In genomic region chr17:8745586-8746500, GRCh38 we compare ENCODE assay signal across 1 cellular context.
A peak's percentile ranks its signal among the peaks of the same experiment; 100 is the strongest.
TF ChIP-seq lines count a peak whose summit lies in the region.

No MANE protein-coding gene starts in this region.

TF ChIP-seq in HEK293, 187 proteins besides CTCF, POLR2A, EP300 and RAD21 (continued from another document and continues in another):
- TF ChIP-seq, protein P1, sequence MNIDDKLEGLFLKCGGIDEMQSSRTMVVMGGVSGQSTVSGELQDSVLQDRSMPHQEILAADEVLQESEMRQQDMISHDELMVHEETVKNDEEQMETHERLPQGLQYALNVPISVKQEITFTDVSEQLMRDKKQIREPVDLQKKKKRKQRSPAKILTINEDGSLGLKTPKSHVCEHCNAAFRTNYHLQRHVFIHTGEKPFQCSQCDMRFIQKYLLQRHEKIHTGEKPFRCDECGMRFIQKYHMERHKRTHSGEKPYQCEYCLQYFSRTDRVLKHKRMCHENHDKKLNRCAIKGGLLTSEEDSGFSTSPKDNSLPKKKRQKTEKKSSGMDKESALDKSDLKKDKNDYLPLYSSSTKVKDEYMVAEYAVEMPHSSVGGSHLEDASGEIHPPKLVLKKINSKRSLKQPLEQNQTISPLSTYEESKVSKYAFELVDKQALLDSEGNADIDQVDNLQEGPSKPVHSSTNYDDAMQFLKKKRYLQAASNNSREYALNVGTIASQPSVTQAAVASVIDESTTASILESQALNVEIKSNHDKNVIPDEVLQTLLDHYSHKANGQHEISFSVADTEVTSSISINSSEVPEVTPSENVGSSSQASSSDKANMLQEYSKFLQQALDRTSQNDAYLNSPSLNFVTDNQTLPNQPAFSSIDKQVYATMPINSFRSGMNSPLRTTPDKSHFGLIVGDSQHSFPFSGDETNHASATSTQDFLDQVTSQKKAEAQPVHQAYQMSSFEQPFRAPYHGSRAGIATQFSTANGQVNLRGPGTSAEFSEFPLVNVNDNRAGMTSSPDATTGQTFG (tag by site-specific recombination; IDR thresholded peaks at IDR 0.05; ENCODE audit: borderline replicate concordance) = no peak
- no peak for TF ChIP-seq ZNF121 (tag by site-specific recombination; IDR thresholded peaks at IDR 0.05)
- TF ChIP-seq KLF16 (tag by site-specific recombination; IDR thresholded peaks at IDR 0.05) = peak; percentile 89
- peak; percentile 79 for TF ChIP-seq KLF1 (tag by site-specific recombination; IDR thresholded peaks at IDR 0.05)
- peak; percentile 51; the same call in 1 of the 2 replicates for TF ChIP-seq ZBTB6 (tag by site-specific recombination; IDR thresholded peaks at IDR 0.05)
- peak; percentile 50 for TF ChIP-seq GLIS1 (tag by site-specific recombination; IDR thresholded peaks at IDR 0.05)
- peak; percentile 94 for TF ChIP-seq ZBTB7A (tag by site-specific recombination; IDR thresholded peaks at IDR 0.05; ENCODE audit: low read depth)
- peak; percentile 45; the same call in 1 of the 2 replicates for TF ChIP-seq ZNF580 (tag by site-specific recombination; IDR thresholded peaks at IDR 0.05)
- TF ChIP-seq ZNF843 (tag by site-specific recombination; IDR thresholded peaks at IDR 0.05) = 0 out of 2 replicates have a peak, but pooled peaks have one; percentile 16
- 0 out of 2 replicates have a peak, but pooled peaks have one; percentile 11 for TF ChIP-seq ZNF169 (tag by site-specific recombination; IDR thresholded peaks at IDR 0.05)
- TF ChIP-seq, protein P2, sequence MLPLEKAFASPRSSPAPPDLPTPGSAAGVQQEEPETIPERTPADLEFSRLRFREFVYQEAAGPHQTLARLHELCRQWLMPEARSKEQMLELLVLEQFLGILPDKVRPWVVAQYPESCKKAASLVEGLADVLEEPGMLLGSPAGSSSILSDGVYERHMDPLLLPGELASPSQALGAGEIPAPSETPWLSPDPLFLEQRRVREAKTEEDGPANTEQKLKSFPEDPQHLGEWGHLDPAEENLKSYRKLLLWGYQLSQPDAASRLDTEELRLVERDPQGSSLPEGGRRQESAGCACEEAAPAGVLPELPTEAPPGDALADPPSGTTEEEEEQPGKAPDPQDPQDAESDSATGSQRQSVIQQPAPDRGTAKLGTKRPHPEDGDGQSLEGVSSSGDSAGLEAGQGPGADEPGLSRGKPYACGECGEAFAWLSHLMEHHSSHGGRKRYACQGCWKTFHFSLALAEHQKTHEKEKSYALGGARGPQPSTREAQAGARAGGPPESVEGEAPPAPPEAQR (tag by site-specific recombination; IDR thresholded peaks at IDR 0.05) = no peak
- TF ChIP-seq, protein P3, sequence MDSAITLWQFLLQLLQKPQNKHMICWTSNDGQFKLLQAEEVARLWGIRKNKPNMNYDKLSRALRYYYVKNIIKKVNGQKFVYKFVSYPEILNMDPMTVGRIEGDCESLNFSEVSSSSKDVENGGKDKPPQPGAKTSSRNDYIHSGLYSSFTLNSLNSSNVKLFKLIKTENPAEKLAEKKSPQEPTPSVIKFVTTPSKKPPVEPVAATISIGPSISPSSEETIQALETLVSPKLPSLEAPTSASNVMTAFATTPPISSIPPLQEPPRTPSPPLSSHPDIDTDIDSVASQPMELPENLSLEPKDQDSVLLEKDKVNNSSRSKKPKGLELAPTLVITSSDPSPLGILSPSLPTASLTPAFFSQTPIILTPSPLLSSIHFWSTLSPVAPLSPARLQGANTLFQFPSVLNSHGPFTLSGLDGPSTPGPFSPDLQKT (IDR thresholded peaks at IDR 0.05; ENCODE audit: borderline replicate concordance, low read depth, low read length) = no peak
- no peak for TF ChIP-seq ZNF626 (tag by site-specific recombination; IDR thresholded peaks at IDR 0.05)
- no peak for TF ChIP-seq ZNF223 (tag by site-specific recombination; IDR thresholded peaks at IDR 0.05)
- peak; percentile 81 for TF ChIP-seq PRDM10 (tag by site-specific recombination; IDR thresholded peaks at IDR 0.05)
- TF ChIP-seq PRDM4 (tag by site-specific recombination; IDR thresholded peaks at IDR 0.05) = no peak
- TF ChIP-seq KLF9 (tag by site-specific recombination; IDR thresholded peaks at IDR 0.05; ENCODE audit: low read depth) = peak; percentile 96
- peak; percentile 51; the same call in 1 of the 2 replicates for TF ChIP-seq ZBTB8A (tag by site-specific recombination; IDR thresholded peaks at IDR 0.05)
- TF ChIP-seq GLIS2 (tag by site-specific recombination; IDR thresholded peaks at IDR 0.05) = peak; percentile 80
- no peak for TF ChIP-seq ZNF48 (tag by site-specific recombination; IDR thresholded peaks at IDR 0.05)
- TF ChIP-seq ZFHX2 (tag by site-specific recombination; conservative IDR thresholded peaks at IDR 0.05) = peak; percentile 98
- TF ChIP-seq ZNF211 (tag by site-specific recombination; IDR thresholded peaks at IDR 0.05; ENCODE audit: low read depth) = no peak
- no peak for TF ChIP-seq ZNF221 (tag by site-specific recombination; IDR thresholded peaks at IDR 0.05; ENCODE audit: borderline replicate concordance)
- no peak for TF ChIP-seq ZNF350 (tag by site-specific recombination; IDR thresholded peaks at IDR 0.05)
- peak; percentile 98 for TF ChIP-seq KLF8 (tag by site-specific recombination; IDR thresholded peaks at IDR 0.05)
- TF ChIP-seq PRDM2 (tag by site-specific recombination; IDR thresholded peaks at IDR 0.05; ENCODE audit: borderline replicate concordance) = no peak
- TF ChIP-seq BCL11B (tag by site-specific recombination; IDR thresholded peaks at IDR 0.05; ENCODE audit: low read depth) = peak; percentile 68
- peak; percentile 38; the same call in 1 of the 2 replicates for TF ChIP-seq ZBTB20 (tag by site-specific recombination; IDR thresholded peaks at IDR 0.05)
- no peak for TF ChIP-seq ZNF701 (tag by site-specific recombination; IDR thresholded peaks at IDR 0.05)
- TF ChIP-seq ZNF157 (tag by site-specific recombination; IDR thresholded peaks at IDR 0.05) = no peak
- TF ChIP-seq SP7 (tag by site-specific recombination; IDR thresholded peaks at IDR 0.05) = peak; percentile 63; the same call in 1 of the 2 replicates
- peak; percentile 97 for TF ChIP-seq SCRT1 (tag by site-specific recombination; IDR thresholded peaks at IDR 0.05; ENCODE audit: borderline replicate concordance)
- no peak for TF ChIP-seq ZNF596 (tag by site-specific recombination; IDR thresholded peaks at IDR 0.05)
- TF ChIP-seq, protein P4, sequence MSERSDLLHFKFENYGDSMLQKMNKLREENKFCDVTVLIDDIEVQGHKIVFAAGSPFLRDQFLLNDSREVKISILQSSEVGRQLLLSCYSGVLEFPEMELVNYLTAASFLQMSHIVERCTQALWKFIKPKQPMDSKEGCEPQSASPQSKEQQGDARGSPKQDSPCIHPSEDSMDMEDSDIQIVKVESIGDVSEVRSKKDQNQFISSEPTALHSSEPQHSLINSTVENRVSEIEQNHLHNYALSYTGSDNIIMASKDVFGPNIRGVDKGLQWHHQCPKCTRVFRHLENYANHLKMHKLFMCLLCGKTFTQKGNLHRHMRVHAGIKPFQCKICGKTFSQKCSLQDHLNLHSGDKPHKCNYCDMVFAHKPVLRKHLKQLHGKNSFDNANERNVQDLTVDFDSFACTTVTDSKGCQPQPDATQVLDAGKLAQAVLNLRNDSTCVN (tag by site-specific recombination; optimal IDR thresholded peaks at IDR 0.05) = peak; percentile 88
- TF ChIP-seq ZNF610 (tag by site-specific recombination; IDR thresholded peaks at IDR 0.05; ENCODE audit: borderline replicate concordance) = no peak
- peak; percentile 20; the same call in 1 of the 2 replicates for TF ChIP-seq ZBTB48 (tag by site-specific recombination; IDR thresholded peaks at IDR 0.05)
- TF ChIP-seq WT1 (tag by site-specific recombination; IDR thresholded peaks at IDR 0.05) = peak; percentile 69
- 0 out of 2 replicates have a peak, but pooled peaks have one; percentile 50 for TF ChIP-seq ZNF391 (tag by site-specific recombination; IDR thresholded peaks at IDR 0.05; ENCODE audit: borderline replicate concordance, low read depth)
- TF ChIP-seq ZNF600 (tag by site-specific recombination; IDR thresholded peaks at IDR 0.05) = peak; percentile 79; the same call in 1 of the 2 replicates
- TF ChIP-seq ZNF335 (tag by site-specific recombination; conservative IDR thresholded peaks at IDR 0.05) = peak; percentile 94
- peak; percentile 89 for TF ChIP-seq EGR2 (tag by site-specific recombination; IDR thresholded peaks at IDR 0.05; ENCODE audit: low read depth)
- 0 out of 2 replicates have a peak, but pooled peaks have one; percentile 40 for TF ChIP-seq ZNF366 (tag by site-specific recombination; conservative IDR thresholded peaks at IDR 0.05)
